Comparison of ENCODE assay signal across 1 cellular context in genomic region chr19:13154241-13154778, GRCh38.
TF ChIP-seq lines count a peak whose summit lies in the region.

No MANE protein-coding gene starts in this region.

TF ChIP-seq in HepG2, 621 proteins besides CTCF, POLR2A, EP300 and RAD21 (continued from another document and continues in another):
- TF ChIP-seq ZNF276 (CRISPR knock-in tag; IDR thresholded peaks at IDR 0.05; ENCODE audit: low read depth) (no peak), TBL1XR1 (IDR thresholded peaks at IDR 0.05; ENCODE audit: borderline replicate concordance, low read length, partially characterized antibody) (peak; percentile 1), RARA (CRISPR knock-in tag; IDR thresholded peaks at IDR 0.05) (peak; percentile 53), ATF7-NPFF (CRISPR knock-in tag; IDR thresholded peaks at IDR 0.05; ENCODE audit: low read depth) (0 out of 2 replicates have a peak, but pooled peaks have one; percentile 17), ZNF253 (CRISPR knock-in tag; IDR thresholded peaks at IDR 0.05; ENCODE audit: borderline replicate concordance) (0 out of 2 replicates have a peak, but pooled peaks have one; percentile 69), NFAT5 (CRISPR knock-in tag; IDR thresholded peaks at IDR 0.05) (no peak), BRCA1 (CRISPR knock-in tag; IDR thresholded peaks at IDR 0.05) (no peak), HDAC2 (CRISPR knock-in tag; IDR thresholded peaks at IDR 0.05) (peak; percentile 42; the same call in 1 of the 2 replicates), CBX5 (CRISPR knock-in tag; IDR thresholded peaks at IDR 0.05; ENCODE audit: borderline replicate concordance) (peak; percentile 66; the same call in 1 of the 2 replicates), MAX (IDR thresholded peaks at IDR 0.05) (peak; percentile 37), ZNF546 (CRISPR knock-in tag; conservative IDR thresholded peaks at IDR 0.05) (no peak), PATZ1 (CRISPR knock-in tag; IDR thresholded peaks at IDR 0.05) (peak; percentile 79), CEBPB (IDR thresholded peaks at IDR 0.05; ENCODE audit: borderline replicate concordance, low read depth, low read length) (peak; percentile 81; the same call in 1 of the 2 replicates), ATF7 (IDR thresholded peaks at IDR 0.05) (peak; percentile 55), ATF7 (CRISPR knock-in tag; IDR thresholded peaks at IDR 0.05) (no peak), EED (CRISPR knock-in tag; IDR thresholded peaks at IDR 0.05) (0 out of 2 replicates have a peak, but pooled peaks have one; percentile 18), SOX5 (CRISPR knock-in tag; IDR thresholded peaks at IDR 0.05; ENCODE audit: borderline replicate concordance) (no peak), ZNF501 (CRISPR knock-in tag; IDR thresholded peaks at IDR 0.05) (peak; percentile 40; the same call in 1 of the 2 replicates), ZNF160 (CRISPR knock-in tag; IDR thresholded peaks at IDR 0.05) (no peak), ATF4 (CRISPR knock-in tag; IDR thresholded peaks at IDR 0.05) (peak in 1 of 2 experiments; percentile 93; a peak in 2 of 4 replicates), ZNF530 (CRISPR knock-in tag; IDR thresholded peaks at IDR 0.05; ENCODE audit: low read depth) (no peak), SALL1 (CRISPR knock-in tag; IDR thresholded peaks at IDR 0.05) (peak; percentile 51; the same call in 1 of the 2 replicates), REPIN1 (CRISPR knock-in tag; IDR thresholded peaks at IDR 0.05; ENCODE audit: borderline replicate concordance, low read depth) (no peak), ZHX1 (CRISPR knock-in tag; IDR thresholded peaks at IDR 0.05; ENCODE audit: low read depth) (peak; percentile 63), HMGA1 (CRISPR knock-in tag; conservative IDR thresholded peaks at IDR 0.05) (no peak), U2AF2 (IDR thresholded peaks at IDR 0.05; ENCODE audit: low read depth, low read length) (no peak), ZSCAN31 (CRISPR knock-in tag; IDR thresholded peaks at IDR 0.05; ENCODE audit: low read depth) (no peak), ZSCAN21 (CRISPR knock-in tag; IDR thresholded peaks at IDR 0.05; ENCODE audit: borderline replicate concordance) (no peak), BCL6 (CRISPR knock-in tag; IDR thresholded peaks at IDR 0.05) (peak; percentile 34; the same call in 1 of the 2 replicates), ZNF431 (CRISPR knock-in tag; IDR thresholded peaks at IDR 0.05; ENCODE audit: borderline replicate concordance, low read depth) (no peak), HIVEP1 (CRISPR knock-in tag; IDR thresholded peaks at IDR 0.05) (peak; percentile 25; the same call in 1 of the 2 replicates), SMC3 (IDR thresholded peaks at IDR 0.05; ENCODE audit: low read length) (no peak), ZNF331 (CRISPR knock-in tag; IDR thresholded peaks at IDR 0.05) (0 out of 2 replicates have a peak, but pooled peaks have one; percentile 19), THRA (CRISPR knock-in tag; IDR thresholded peaks at IDR 0.05; ENCODE audit: borderline replicate concordance) (no peak), ZFP1 (CRISPR knock-in tag; IDR thresholded peaks at IDR 0.05) (no peak), ZBTB26 (CRISPR knock-in tag; IDR thresholded peaks at IDR 0.05; ENCODE audit: borderline replicate concordance) (0 out of 2 replicates have a peak, but pooled peaks have one; percentile 10), ZFX (CRISPR knock-in tag; IDR thresholded peaks at IDR 0.05; ENCODE audit: low read depth) (peak; percentile 31; the same call in 1 of the 2 replicates), RBM39 (IDR thresholded peaks at IDR 0.05; ENCODE audit: low read depth, low read length, poor library complexity, severe bottlenecking) (peak; percentile 31), HMGXB4 (CRISPR knock-in tag; IDR thresholded peaks at IDR 0.05; ENCODE audit: borderline replicate concordance in 1 of 2, low read depth in 1 of 2) (0 out of 4 replicates have a peak, but pooled peaks of 1 of the 2 experiments have one; percentile 8), TEAD3 (CRISPR knock-in tag; optimal IDR thresholded peaks at IDR 0.05; ENCODE audit: borderline replicate concordance) (peak; percentile 61)
